ENCODE assay signal across 11 cellular contexts in genomic region chr5:74232281-74232680, GRCh38.
A peak's percentile ranks its signal among the peaks of the same experiment; 100 is the strongest.
DNase-seq lines count a peak whose midpoint lies in the region; ATAC-seq and FAIRE-seq lines count a peak whose summit lies in the region.
"Had no signal": no experiment of that assay in that cellular context is flagged by ENCODE, and none has a peak within 500 bp of the region (broad histone marks: within the 10 kb centered on the region; RNA-seq: fewer than 3 reads in every experiment).

No MANE protein-coding gene starts in this region.

- H3K27me3 ChIP-seq in trophoblast cell (ENCODE audit: insufficient read depth, low read length), result no peaks in the 10 kb centered on the region

- peak overlapping the region; percentile 84 for H4K91ac ChIP-seq in trophoblast cell (ENCODE audit: low read depth, low read length)

- H3K4ac ChIP-seq in trophoblast cell (ENCODE audit: low read depth, low read length), result peak overlapping the region; percentile 49

- H2AFZ ChIP-seq in trophoblast cell (ENCODE audit: insufficient read depth, low read length, poor library complexity), result no peak overlapping the region

- no peak overlapping the region for H3K9ac ChIP-seq in trophoblast cell (ENCODE audit: low read length)

- peak overlapping the region; percentile 98 for H2BK12ac ChIP-seq in trophoblast cell (ENCODE audit: low read length)

- WGBS in trophoblast cell (ENCODE audit: extremely low coverage, insufficient coverage, insufficient read length), result no CpG with 5 or more reads among the region's 2 CpGs

- H3K9me3 ChIP-seq in trophoblast cell (ENCODE audit: insufficient read depth, low read depth, low read length), result peaks cover 2% of the 10 kb centered on the region

- peaks cover 7 to 14% of the 10 kb centered on the region in 2 experiments for H3K4me1 ChIP-seq in trophoblast cell (ENCODE audit: control insufficient read depth in 1 of 2, insufficient read depth in 2 of 2, low read length in 2 of 2)

- H4K8ac ChIP-seq in trophoblast cell (ENCODE audit: low read depth, low read length), result peak overlapping the region; percentile 48

- no peak overlapping the region for H3K23ac ChIP-seq in trophoblast cell (ENCODE audit: low read length)

- no peak overlapping the region for H3K4me2 ChIP-seq in trophoblast cell (ENCODE audit: low read length)

- peak overlapping the region; percentile 62 for H2BK120ac ChIP-seq in trophoblast cell (ENCODE audit: insufficient read depth, low read length, poor library complexity)

- no peak for FAIRE-seq in frontal cortex (lab: Jason Lieb, UNC)

- H3K14ac ChIP-seq in trophoblast cell (ENCODE audit: low read length), result peak overlapping the region; percentile 64

- no peak overlapping the region for H3K18ac ChIP-seq in trophoblast cell (ENCODE audit: low read length)

- H3K79me2 ChIP-seq in trophoblast cell (ENCODE audit: control insufficient read depth, insufficient read depth, low read length, poor library complexity), result no peaks in the 10 kb centered on the region

- ATAC-seq in HG03280 (IDR thresholded peaks at IDR 0.05; ENCODE audit: unreplicated experiment) (no peak), HG03432 (IDR thresholded peaks at IDR 0.05; ENCODE audit: unreplicated experiment) (no peak)
- ATAC-seq: T-cell had no signal

- peaks cover 13% of the 10 kb centered on the region for H3K79me1 ChIP-seq in trophoblast cell (ENCODE audit: low read length)

- DNase-seq in EH (ENCODE audit: low read depth) (peak; percentile 95), M059J (ENCODE audit: low read depth) (peak; percentile 90), dedifferentiated amniotic fluid mesenchymal stem cell (ENCODE audit: extremely low spot score) (peak; percentile 50), trophoblast cell (peak; percentile 73), frontal cortex (ENCODE audit: low spot score in 2 of 2) (no peak)
- DNase-seq: DMS79 treated with DMSO at 0.1 percent for 48 hours, MM.1S, NCI-H524, T-cell had no signal

- no peak overlapping the region for H3K4me3 ChIP-seq in trophoblast cell (ENCODE audit: low read depth, low read length)

- no peaks in the 10 kb centered on the region for H3K36me3 ChIP-seq in trophoblast cell (ENCODE audit: control insufficient read depth in 1 of 2, insufficient read depth in 2 of 2, low read length in 2 of 2)

- no peak overlapping the region for H3K27ac ChIP-seq in trophoblast cell (ENCODE audit: low read depth, low read length)

- no peak overlapping the region for H2BK5ac ChIP-seq in trophoblast cell (ENCODE audit: low read depth, low read length, poor library complexity)

- no peak overlapping the region for H2AK5ac ChIP-seq in trophoblast cell (ENCODE audit: low read length)

- H4K12ac ChIP-seq in trophoblast cell (ENCODE audit: low read depth, low read length), result no peak overlapping the region

Comparison
In these comparisons a context has a peak if more than half of its experiments do, and no peak if none do; other contexts are left out.
1. DNase-seq: peak in EH (single experiment), M059J (single experiment), dedifferentiated amniotic fluid mesenchymal stem cell (single experiment) and trophoblast cell (2 of 2); none in frontal cortex (0 of 2).